ENCODE assay signal across 8 cellular contexts in genomic region chr14:49971156-49972141, GRCh38.
DNase-seq lines count a peak whose midpoint lies in the region; ATAC-seq and TF ChIP-seq lines count a peak whose summit lies in the region.

No MANE protein-coding gene starts in this region.

- CTCF ChIA-PET in WTC11 (lab: Charles Lee) = interaction anchor here (0.5 to 1.6 kb wide), 3 partner anchors 89 to 535 kb away, joined by 3 to 5 read pairs (median 3); no protein-coding TSS in a partner anchor

- peaks cover 15% of the 10 kb centered on the region for H3K4me1 Mint-ChIP-seq in WTC11

- H3K36me3 Mint-ChIP-seq in WTC11 = no peaks in the 10 kb centered on the region

- H3K9me3 Mint-ChIP-seq in WTC11 = peaks cover 4% of the 10 kb centered on the region; the same call in 1 of the 2 replicates

- in situ Hi-C loops in GM13976 (cut with MboI; ENCODE audit: low sequenced_read_pairs, unreplicated experiment) = no loop called here

- intact Hi-C loops in esophagus squamous epithelium (cut with DNase I) (no loop called here), sigmoid colon (cut with DNase I) (no loop called here)

- H3K27ac ChIP-seq in esophagus squamous epithelium = peak overlapping the region; percentile 85 to 94 (median 92)
- peak overlapping the region; percentile 64 to 78 (median 71) for H3K27ac ChIP-seq in sigmoid colon

- 17 to 22% methylated on average over 9 of the region's 9 CpGs for WGBS in esophagus squamous epithelium, 2 donors
- WGBS in sigmoid colon, 2 donors = 11 to 17% methylated on average over 9 of the region's 9 CpGs

- no peak overlapping the region for H3K4me3 Mint-ChIP-seq in WTC11

- peak; percentile 91 for ATAC-seq in GM21619 (IDR thresholded peaks at IDR 0.05; ENCODE audit: unreplicated experiment)
- no peak for ATAC-seq in WTC11

- POLR2A ChIA-PET in WTC11 (lab: Charles Lee) = interaction anchor here (0.6 to 1.0 kb wide), 2 partner anchors 8 to 109 kb away, joined by 3 read pairs; no protein-coding TSS in a partner anchor

- no peak for TF ChIP-seq EP300 in sigmoid colon (IDR thresholded peaks at IDR 0.05)

- DNase-seq in GM13976 (ENCODE audit: low spot score) = peak; percentile 72
- DNase-seq in KG1 (lab: John Stamatoyannopoulos, UW) = peak; percentile 63
- DNase-seq in WTC11 (ENCODE audit: low spot score) = no peak
- DNase-seq in esophagus squamous epithelium (lab: John Stamatoyannopoulos, UW) = no peak
- DNase-seq in sigmoid colon = no peak
- DNase-seq in COLO829 (ENCODE audit: low spot score) = no peak
- no peak for DNase-seq in midbrain (lab: John Stamatoyannopoulos, UW)

- H3K4me3 ChIP-seq in esophagus squamous epithelium (peak overlapping the region in 1 of 4 donors; percentile 20), sigmoid colon (no peak overlapping the region)

- TF ChIP-seq POLR2A in esophagus squamous epithelium (IDR thresholded peaks at IDR 0.05) (peak in 1 of 4 donors; percentile 62), sigmoid colon (IDR thresholded peaks at IDR 0.05) (no peak)

- H3K4me1 ChIP-seq in esophagus squamous epithelium = peaks cover 42 to 89% (median 68%) of the 10 kb centered on the region in 3 donors
- H3K4me1 ChIP-seq in sigmoid colon = peaks cover 0 to 56% (median 38%) of the 10 kb centered on the region in 4 donors

- peak overlapping the region; percentile 17; the same call in 1 of the 2 replicates for H3K27ac Mint-ChIP-seq in WTC11

- no peaks in the 10 kb centered on the region for H3K9me3 ChIP-seq in esophagus squamous epithelium
- H3K9me3 ChIP-seq in sigmoid colon = no peaks in the 10 kb centered on the region

- H3K36me3 ChIP-seq in esophagus squamous epithelium (no peaks in the 10 kb centered on the region), sigmoid colon (no peaks in the 10 kb centered on the region)

- no peak for TF ChIP-seq CTCF in GM13976 (IDR thresholded peaks at IDR 0.05; ENCODE audit: borderline replicate concordance, control extremely low read depth, extremely low read depth, insufficient read depth, missing control alignments)
- no peak for TF ChIP-seq CTCF in WTC11 (IDR thresholded peaks at IDR 0.05)
- TF ChIP-seq CTCF in esophagus squamous epithelium (IDR thresholded peaks at IDR 0.05) = peak in 1 of 6 experiments; percentile 21
- TF ChIP-seq CTCF in sigmoid colon (IDR thresholded peaks at IDR 0.05) = no peak

- no peaks in the 10 kb centered on the region; the same call in 1 of the 2 replicates for H3K27me3 Mint-ChIP-seq in WTC11 (ENCODE audit: low read depth)

- H3K27me3 ChIP-seq in esophagus squamous epithelium = no peaks in the 10 kb centered on the region
- no peaks in the 10 kb centered on the region for H3K27me3 ChIP-seq in sigmoid colon

TF ChIP-seq in WTC11, 78 proteins besides CTCF, POLR2A, EP300 and RAD21:
- TF ChIP-seq FOXK1 (CRISPR knock-in tag; IDR thresholded peaks at IDR 0.05) = no peak
- TF ChIP-seq NFYB (CRISPR knock-in tag; conservative IDR thresholded peaks at IDR 0.05; ENCODE audit: low read depth) = no peak
- no peak for TF ChIP-seq ZNF396 (CRISPR knock-in tag; IDR thresholded peaks at IDR 0.05; ENCODE audit: borderline replicate concordance)
- no peak for TF ChIP-seq NFE2L1 (CRISPR knock-in tag; IDR thresholded peaks at IDR 0.05)
- no peak for TF ChIP-seq SOX15 (CRISPR knock-in tag; IDR thresholded peaks at IDR 0.05)

Comparison
In these comparisons a context has a peak if more than half of its experiments do, and no peak if none do; other contexts are left out.
1. DNase-seq: peak in GM13976 (single experiment) and KG1 (single experiment); none in WTC11 (single experiment), esophagus squamous epithelium (single experiment), sigmoid colon (single experiment), COLO829 (single experiment) and midbrain (single experiment).